ENCODE assay signal across 18 cellular contexts in genomic region chr4:165588534-165589310, GRCh38.
DNase-seq lines count a peak whose midpoint lies in the region; FAIRE-seq and TF ChIP-seq lines count a peak whose summit lies in the region.
"Had no signal": no experiment of that assay in that cellular context is flagged by ENCODE, and none has a peak within 500 bp of the region (broad histone marks: within the 10 kb centered on the region; RNA-seq: fewer than 3 reads in every experiment).

No MANE protein-coding gene starts in this region.

- 75% methylated on average over 7 of the region's 7 CpGs for WGBS in mesenchymal stem cell
- WGBS in suprapubic skin = 63% methylated on average over 7 of the region's 7 CpGs

- H3K9me1 ChIP-seq in endothelial cell of umbilical vein (replicated peaks; ENCODE audit: control insufficient read depth, extremely low read depth, insufficient read depth, low read length) = no peaks in the 10 kb centered on the region

- TF ChIP-seq POLR2A in endothelial cell of umbilical vein (IDR thresholded peaks at IDR 0.05; ENCODE audit: low read depth, low read length) (no peak), suprapubic skin (IDR thresholded peaks at IDR 0.05) (no peak)

- TF ChIP-seq CTCF in endothelial cell of umbilical vein (IDR thresholded peaks at IDR 0.05; ENCODE audit: extremely low read depth in 1 of 2, insufficient read depth in 1 of 2, low read depth in 1 of 2, low read length in 2 of 2) (no peak), suprapubic skin (IDR thresholded peaks at IDR 0.05) (no peak), nephron progenitor cell (IDR thresholded peaks at IDR 0.05) (no peak)

- no peaks in the 10 kb centered on the region for H3K36me3 Mint-ChIP-seq in nephron progenitor cell (ENCODE audit: low read depth)
- H3K36me3 Mint-ChIP-seq: IgD-negative memory B cell had no signal

- H3K4ac ChIP-seq in mesenchymal stem cell (ENCODE audit: low read depth in 1 of 2, low read length in 2 of 2) = no peak overlapping the region

- H3K4me1 ChIP-seq in endothelial cell of umbilical vein (ENCODE audit: control insufficient read depth, extremely low read depth, insufficient read depth, low read length) (peaks cover 7% of the 10 kb centered on the region), mesenchymal stem cell (ENCODE audit: control insufficient read depth, insufficient read depth, low read depth, low read length) (no peaks in the 10 kb centered on the region), suprapubic skin (no peaks in the 10 kb centered on the region)
- H3K4me1 ChIP-seq: Caco-2, HAP-1 had no signal

- in situ Hi-C loops in G401 (cut with HindIII; ENCODE audit: low sequenced_read_pairs) = no loop called here

- H3K4me1 Mint-ChIP-seq in nephron progenitor cell = no peaks in the 10 kb centered on the region
- H3K4me1 Mint-ChIP-seq: IgD-negative memory B cell had no signal

- BruUV-seq in endothelial cell of umbilical vein (replicated peaks; lab: Mats Ljungman, UMichigan) = no TSS peak

- no peaks in the 10 kb centered on the region for H3K79me2 ChIP-seq in endothelial cell of umbilical vein (ENCODE audit: control insufficient read depth, insufficient read depth, low read length)

- no peaks in the 10 kb centered on the region for H3K9me3 Mint-ChIP-seq in nephron progenitor cell

- H3K36me3 ChIP-seq in endothelial cell of umbilical vein (ENCODE audit: control insufficient read depth in 2 of 2, extremely low read depth in 1 of 2, insufficient read depth in 2 of 2, low read length in 2 of 2) (no peaks in the 10 kb centered on the region), mesenchymal stem cell (ENCODE audit: control insufficient read depth in 1 of 2, insufficient read depth in 2 of 2, low read depth in 1 of 2, low read length in 2 of 2) (no peaks in the 10 kb centered on the region), suprapubic skin (no peaks in the 10 kb centered on the region)
- H3K36me3 ChIP-seq: HAP-1 had no signal

- H3K4me2 ChIP-seq in endothelial cell of umbilical vein (ENCODE audit: insufficient read depth, low read length) = peak overlapping the region; percentile 21
- no peak overlapping the region for H3K4me2 ChIP-seq in mesenchymal stem cell (ENCODE audit: low read length, poor library complexity, severe bottlenecking)

- H3K9ac ChIP-seq in endothelial cell of umbilical vein (replicated peaks; ENCODE audit: extremely low read depth, insufficient read depth, low read length) (no peak overlapping the region), mesenchymal stem cell (ENCODE audit: low read length) (no peak overlapping the region)

- FAIRE-seq in endothelial cell of umbilical vein (lab: Jason Lieb, UNC) = peak; percentile 4
- FAIRE-seq: A204.1, GM12892, GM18507, HepG2 had no signal

- no peak overlapping the region for H3K23ac ChIP-seq in mesenchymal stem cell (ENCODE audit: low read length in 2 of 2)

- H3K79me1 ChIP-seq in mesenchymal stem cell (replicated peaks; ENCODE audit: low read length, poor library complexity, severe bottlenecking) = no peaks in the 10 kb centered on the region

- H3K27ac Mint-ChIP-seq in nephron progenitor cell = no peak overlapping the region
- H3K27ac Mint-ChIP-seq: CD4-positive, alpha-beta T cell; IgD-negative memory B cell had no signal

- no peak overlapping the region for H2BK12ac ChIP-seq in mesenchymal stem cell (ENCODE audit: low read length in 2 of 2)

- peak; percentile 26 for DNase-seq in G401 (ENCODE audit: low spot score)
- peak; percentile 65 for DNase-seq in NCI-H82 (lab: John Stamatoyannopoulos, UW)
- peak; percentile 2 for DNase-seq in cerebellum (ENCODE audit: low spot score)
- DNase-seq in endothelial cell of umbilical vein (ENCODE audit: low read depth, low spot score) = peak; percentile 40
- no peak for DNase-seq in mesenchymal stem cell
- no peak for DNase-seq in suprapubic skin (ENCODE audit: low spot score in 2 of 2)
- no peak for DNase-seq in nephron progenitor cell
- DNase-seq: AML-193; Caco-2; CD4-positive, alpha-beta T cell; GDM1 had no signal

- H4K8ac ChIP-seq in mesenchymal stem cell (ENCODE audit: low read length) = no peak overlapping the region

- no peak overlapping the region for H2BK120ac ChIP-seq in mesenchymal stem cell (ENCODE audit: low read depth, low read length)

- no peak overlapping the region for H2BK5ac ChIP-seq in mesenchymal stem cell (ENCODE audit: low read depth, low read length, poor library complexity, severe bottlenecking)

- no peak overlapping the region for H3K14ac ChIP-seq in mesenchymal stem cell (ENCODE audit: low read length in 2 of 2)

- POLR2A ChIA-PET in endothelial cell of umbilical vein (lab: Charles Lee) = no interaction called here

- no peaks in the 10 kb centered on the region for H3K27me3 Mint-ChIP-seq in nephron progenitor cell (ENCODE audit: low read depth, poor library complexity)
- H3K27me3 Mint-ChIP-seq: CD4-positive, alpha-beta T cell; IgD-negative memory B cell had no signal

- H3K4me3 Mint-ChIP-seq in nephron progenitor cell = no peak overlapping the region
- H3K4me3 Mint-ChIP-seq: CD4-positive, alpha-beta T cell; IgD-negative memory B cell had no signal

- H2AFZ ChIP-seq in endothelial cell of umbilical vein (ENCODE audit: low read depth, low read length) (peak overlapping the region; percentile 55), mesenchymal stem cell (ENCODE audit: low read depth, low read length) (no peak overlapping the region)

- no peak overlapping the region for H3K18ac ChIP-seq in mesenchymal stem cell (ENCODE audit: low read depth in 1 of 2, low read length in 2 of 2)

- no peak overlapping the region for H2AK5ac ChIP-seq in mesenchymal stem cell (ENCODE audit: low read length, severe bottlenecking)

- intact Hi-C loops in endothelial cell of umbilical vein (cut with micrococcal nuclease) = no loop called here

- H3K9me3 ChIP-seq in endothelial cell of umbilical vein (replicated peaks; ENCODE audit: control insufficient read depth, insufficient read depth, low read length) = no peaks in the 10 kb centered on the region
- peaks cover 5% of the 10 kb centered on the region for H3K9me3 ChIP-seq in mesenchymal stem cell (ENCODE audit: control insufficient read depth, low read length)
- no peaks in the 10 kb centered on the region for H3K9me3 ChIP-seq in suprapubic skin
- H3K9me3 ChIP-seq: Caco-2, HAP-1 had no signal

- H4K20me1 ChIP-seq in endothelial cell of umbilical vein (replicated peaks; ENCODE audit: control insufficient read depth, extremely low read depth, insufficient read depth, low read length) = no peaks in the 10 kb centered on the region

- H3K4me3 ChIP-seq in endothelial cell of umbilical vein (replicated peaks in 1 of 3; ENCODE audit: insufficient read depth in 1 of 3, low read depth in 1 of 3, low read length in 3 of 3) (no peak overlapping the region), mesenchymal stem cell (ENCODE audit: insufficient read depth in 1 of 2, low read depth in 1 of 2, low read length in 2 of 2) (no peak overlapping the region), suprapubic skin (no peak overlapping the region)
- H3K4me3 ChIP-seq: HAP-1 had no signal

- no peak for TF ChIP-seq EP300 in suprapubic skin (IDR thresholded peaks at IDR 0.05)

- H2BK15ac ChIP-seq in mesenchymal stem cell (ENCODE audit: low read depth, poor library complexity, severe bottlenecking) = no peak overlapping the region

- no peak overlapping the region for H3K27ac ChIP-seq in endothelial cell of umbilical vein (ENCODE audit: insufficient read depth, low read depth, low read length)
- H3K27ac ChIP-seq in mesenchymal stem cell (ENCODE audit: low read length, poor library complexity, severe bottlenecking) = no peak overlapping the region
- H3K27ac ChIP-seq in suprapubic skin = no peak overlapping the region
- H3K27ac ChIP-seq: C4-2B had no signal

- no peaks in the 10 kb centered on the region for H3K27me3 ChIP-seq in endothelial cell of umbilical vein (ENCODE audit: control insufficient read depth in 2 of 2, insufficient read depth in 2 of 2, low read length in 2 of 2)
- H3K27me3 ChIP-seq in mesenchymal stem cell (ENCODE audit: control insufficient read depth in 1 of 2, insufficient read depth in 1 of 2, low read length in 2 of 2) = no peaks in the 10 kb centered on the region
- no peaks in the 10 kb centered on the region for H3K27me3 ChIP-seq in suprapubic skin

- CTCF ChIA-PET in endothelial cell of umbilical vein (lab: Charles Lee) = interaction anchor here (1.1 kb wide), 1 partner anchor 8 kb away, joined by 3 read pairs; no protein-coding TSS in a partner anchor

- dilution Hi-C loops in endothelial cell of umbilical vein (cut with MboI; ENCODE audit: extremely low pct_ligation_motif_present, low sequenced_read_pairs) = no loop called here

- no peak overlapping the region for H4K91ac ChIP-seq in mesenchymal stem cell (ENCODE audit: low read length)

TF ChIP-seq in endothelial cell of umbilical vein, 7 proteins besides CTCF, POLR2A, EP300 and RAD21:
- TF ChIP-seq FOS (IDR thresholded peaks at IDR 0.05; ENCODE audit: borderline replicate concordance, insufficient read depth, low read length) (no peak), MAX (IDR thresholded peaks at IDR 0.05; ENCODE audit: insufficient read depth, insufficient read length) (no peak), JUN (IDR thresholded peaks at IDR 0.05; ENCODE audit: borderline replicate concordance, insufficient read depth, insufficient read length, low read depth) (no peak), GATA2 (IDR thresholded peaks at IDR 0.05; ENCODE audit: insufficient read depth, insufficient read length, low read depth, low read length) (no peak), MYC (IDR thresholded peaks at IDR 0.05; ENCODE audit: low read depth, low read length) (no peak), EZH2 (IDR thresholded peaks at IDR 0.05; ENCODE audit: borderline replicate concordance, low read depth, low read length, severe bottlenecking) (no peak), POLR2AphosphoS5 (IDR thresholded peaks at IDR 0.05; ENCODE audit: insufficient read depth, low read depth, low read length) (no peak)

Comparison
In these comparisons a context has a peak if more than half of its experiments do, and no peak if none do; other contexts are left out.
1. DNase-seq: peak in G401 (single experiment), NCI-H82 (single experiment), cerebellum (single experiment) and endothelial cell of umbilical vein (single experiment); none in mesenchymal stem cell (single experiment), suprapubic skin (0 of 2) and nephron progenitor cell (single experiment).